In genomic region chr2:117984208-117984607, GRCh38 we compare ENCODE assay signal across 22 cellular contexts.
"Had no signal": no experiment of that assay in that cellular context is flagged by ENCODE, and none has a peak within 500 bp of the region (broad histone marks: within the 10 kb centered on the region; RNA-seq: fewer than 3 reads in every experiment).

No MANE protein-coding gene starts in this region.

- H3K27ac Mint-ChIP-seq: activated B cell treated with CpG ODN at 0.5 μM for 24 hours; activated CD8-positive, alpha-beta T cell treated with anti-CD3 and anti-CD28 coated beads, Interleukin-2, amount 10 ng/mL, durations not matched to agents 7 days and 5 days; activated naive CD8-positive, alpha-beta T cell treated with anti-CD3 and anti-CD28 coated beads for 36 hours; brain; nephron; stimulated activated naive B cell treated with anti-CD40 and anti-IgM and Interleukin-4, amounts not matched to agents 10 μg/mL and 1 μg/mL and 100 μg/mL, for 72 hours had no signal

- H3K4me3 ChIP-seq: coronary artery, esophagus squamous epithelium, heart right ventricle, SJSA1, thoracic aorta, upper lobe of right lung had no signal

- H3K9me3 Mint-ChIP-seq: activated B cell treated with CpG ODN at 0.5 μM for 24 hours; activated naive CD8-positive, alpha-beta T cell treated with anti-CD3 and anti-CD28 coated beads for 36 hours; brain; nephron; stimulated activated naive B cell treated with anti-CD40 and anti-IgM and Interleukin-4, amounts not matched to agents 10 μg/mL and 1 μg/mL and 100 μg/mL, for 72 hours had no signal

- H3K4me1 Mint-ChIP-seq: activated B cell treated with CpG ODN at 0.5 μM for 24 hours, nephron had no signal

- H3K36me3 ChIP-seq: thoracic aorta had no signal

- H3K4me3 Mint-ChIP-seq: activated B cell treated with CpG ODN at 0.5 μM for 24 hours; activated CD8-positive, alpha-beta T cell treated with anti-CD3 and anti-CD28 coated beads, Interleukin-2, amount 10 ng/mL, durations not matched to agents 7 days and 5 days; activated naive CD8-positive, alpha-beta T cell treated with anti-CD3 and anti-CD28 coated beads for 36 hours; brain; nephron; stimulated activated naive B cell treated with anti-CD40 and anti-IgM and Interleukin-4, amounts not matched to agents 10 μg/mL and 1 μg/mL and 100 μg/mL, for 72 hours had no signal

- H3K27ac ChIP-seq: coronary artery, esophagus squamous epithelium, SJSA1, thoracic aorta, upper lobe of right lung had no signal

- H3K27me3 Mint-ChIP-seq: activated B cell treated with CpG ODN at 0.5 μM for 24 hours; activated naive CD8-positive, alpha-beta T cell treated with anti-CD3 and anti-CD28 coated beads for 36 hours; brain; stimulated activated naive B cell treated with anti-CD40 and anti-IgM and Interleukin-4, amounts not matched to agents 10 μg/mL and 1 μg/mL and 100 μg/mL, for 72 hours had no signal

- DNase-seq: activated B cell treated with CpG ODN at 0.5 μM for 24 hours; activated CD4-positive, alpha-beta T cell treated with anti-CD3 and anti-CD28 coated beads for 4 hours; activated CD8-positive, alpha-beta T cell treated with anti-CD3 and anti-CD28 coated beads, Interleukin-2, amount 10 ng/mL, durations not matched to agents 7 days and 5 days; activated gamma-delta T cell treated with Interleukin-2 at 50 U/mL for 16 hours; activated naive CD8-positive, alpha-beta T cell treated with anti-CD3 and anti-CD28 coated beads for 36 hours; anterior cingulate cortex; central memory CD4-positive, alpha-beta T cell; effector CD8-positive, alpha-beta T cell; esophagus squamous epithelium; heart right ventricle; mesendoderm; nucleus accumbens; posterior cingulate gyrus; retina; stimulated activated naive B cell treated with anti-CD40 and anti-IgM and Interleukin-4, amounts not matched to agents 10 μg/mL and 1 μg/mL and 100 μg/mL, for 72 hours; T-helper 9 cell; upper lobe of right lung had no signal

- H3K27me3 ChIP-seq: esophagus squamous epithelium, heart right ventricle, SJSA1, upper lobe of right lung had no signal

- H3K9me3 ChIP-seq: esophagus squamous epithelium, heart right ventricle, SJSA1, thoracic aorta, upper lobe of right lung had no signal

- ATAC-seq: activated CD8-positive, alpha-beta T cell treated with anti-CD3 and anti-CD28 coated beads, Interleukin-2, amount 10 ng/mL, durations not matched to agents 7 days and 5 days; heart right ventricle; stimulated activated naive B cell treated with anti-CD40 and anti-IgM and Interleukin-4, amounts not matched to agents 10 μg/mL and 1 μg/mL and 100 μg/mL, for 72 hours; upper lobe of right lung had no signal
